Comparison of ENCODE assay signal across 15 cellular contexts in the genomic region with DNA sequence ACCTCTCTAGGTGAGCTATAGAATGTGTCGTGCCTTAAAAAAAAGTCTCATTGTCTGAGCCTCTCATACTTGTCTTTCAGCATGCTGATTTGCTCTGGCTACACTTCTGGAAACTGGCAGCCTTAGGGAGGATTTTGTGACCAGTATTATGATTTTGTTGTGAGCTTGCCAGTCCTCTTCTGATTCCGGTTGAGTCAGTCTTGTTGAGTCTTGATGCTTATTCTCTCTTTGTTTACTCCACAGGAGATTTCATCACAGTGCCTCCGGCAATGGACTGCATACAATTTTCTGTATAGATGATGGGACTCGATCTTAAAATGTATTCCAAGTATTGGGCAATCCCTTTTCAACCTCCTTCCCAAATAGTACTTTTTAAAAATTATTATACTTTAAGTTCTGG.
A peak's percentile ranks its signal among the peaks of the same experiment; 100 is the strongest.
DNase-seq lines count a peak whose midpoint lies in the region; ATAC-seq and TF ChIP-seq lines count a peak whose summit lies in the region.
"Had no signal": no experiment of that assay in that cellular context is flagged by ENCODE, and none has a peak within 500 bp of the region (broad histone marks: within the 10 kb centered on the region; RNA-seq: fewer than 3 reads in every experiment).

No MANE protein-coding gene starts in this region.

- TF ChIP-seq CTCF in omental fat pad (IDR thresholded peaks at IDR 0.05): no peak

- no peak for ATAC-seq in omental fat pad (ENCODE audit: low FRiP score)

- in situ Hi-C loops in G401 (cut with HindIII; ENCODE audit: low sequenced_read_pairs): no loop called here
- in situ Hi-C loops in SK-MEL-5 (cut with HindIII; ENCODE audit: low pct_unique_long_range_greater_than_20kb, low sequenced_read_pairs): no loop called here

- DNase-seq in G401 (ENCODE audit: low spot score) (peak; percentile 21), SK-MEL-5 (ENCODE audit: low read depth, low spot score) (peak; percentile 56), fibroblast of gingiva (ENCODE audit: low read depth) (peak; percentile 95), putamen (ENCODE audit: low spot score) (peak; percentile 24), OCI-M1 (lab: John Stamatoyannopoulos, UW) (no peak), 8988T (no peak), omental fat pad (ENCODE audit: low spot score) (no peak), NCI-H2081 (lab: John Stamatoyannopoulos, UW) (no peak)
- DNase-seq: activated CD4-positive, alpha-beta T cell treated with anti-CD3 and anti-CD28 coated beads, Interleukin-2, amount 10 ng/mL, durations not matched to agents 7 days and 5 days; activated effector memory CD4-positive, alpha-beta T cell treated with anti-CD3 and anti-CD28 coated beads, Interleukin-2, amount 50 U/mL, for 16 hours; Calu3; dermis blood vessel endothelial cell; NCI-H526; right cardiac atrium; SK-N-SH had no signal

Comparison
In these comparisons a context has a peak if more than half of its experiments do, and no peak if none do; other contexts are left out.
1. DNase-seq: peak in G401 (single experiment), SK-MEL-5 (single experiment), fibroblast of gingiva (single experiment) and putamen (single experiment); none in OCI-M1 (single experiment), 8988T (single experiment), omental fat pad (single experiment) and NCI-H2081 (0 of 2).